In the genomic region with DNA sequence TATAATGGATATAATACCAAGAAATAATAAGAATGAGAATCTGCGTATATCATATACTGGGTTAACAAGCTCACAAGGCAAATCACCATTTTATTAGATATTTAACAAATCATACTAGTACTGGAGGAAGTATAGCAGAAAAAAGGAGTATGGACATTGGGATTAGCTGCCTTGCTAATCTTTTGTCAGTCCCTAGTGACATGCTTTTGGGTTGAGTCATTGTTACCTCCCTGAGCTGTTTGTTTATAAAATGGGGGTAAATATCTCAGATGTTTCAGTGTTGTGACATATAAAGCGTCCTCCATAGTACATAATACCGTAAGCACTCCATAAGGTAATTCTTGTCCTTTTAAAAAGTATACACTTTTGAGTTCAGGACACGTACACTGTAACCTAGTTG, we compare ENCODE assay signal across 25 cellular contexts.
DNase-seq lines count a peak whose midpoint lies in the region; ATAC-seq and TF ChIP-seq lines count a peak whose summit lies in the region.
"Had no signal": no experiment of that assay in that cellular context is flagged by ENCODE, and none has a peak within 500 bp of the region (broad histone marks: within the 10 kb centered on the region; RNA-seq: fewer than 3 reads in every experiment).

No MANE protein-coding gene starts in this region.

- no peak overlapping the region for H3K4me2 ChIP-seq in GM23248 (ENCODE audit: unreplicated experiment)
- H3K4me2 ChIP-seq in mesendoderm (ENCODE audit: low read length) = no peak overlapping the region
- H3K4me2 ChIP-seq: KMS-11 had no signal

- H3K27ac Mint-ChIP-seq in mesothelial cell of epicardium = no peak overlapping the region
- H3K27ac Mint-ChIP-seq in activated CD4-positive, alpha-beta T cell treated with anti-CD3 and anti-CD28 coated beads for 36 hours = no peak overlapping the region
- H3K27ac Mint-ChIP-seq in activated T-cell treated with anti-CD3 and anti-CD28 coated beads, Interleukin-2, amount 50 U/mL, for 24 hours = no peak overlapping the region
- H3K27ac Mint-ChIP-seq: activated CD8-positive, alpha-beta T cell treated with anti-CD3 and anti-CD28 coated beads for 36 hours; activated naive CD8-positive, alpha-beta T cell treated with anti-CD3 and anti-CD28 coated beads, Interleukin-2, amount 10 ng/mL, durations not matched to agents 7 days and 5 days; activated T-helper 1 cell treated with anti-CD3 and anti-CD28 coated beads, Interleukin-12 subunit alpha, Interleukin-12 subunit beta, Interleukin-2, Interleukin-4 antibody, amounts not matched to agents 30 ng/mL and 10 ng/mL and 1 ng/mL, durations not matched to agents 14 hours and 24 hours and 36 hours; naive thymus-derived CD4-positive, alpha-beta T cell; T-cell had no signal

- no peak overlapping the region for H3K23ac ChIP-seq in mesendoderm (ENCODE audit: low read length)

- H3K4me1 ChIP-seq in GM23248 (ENCODE audit: insufficient read depth) (peaks cover 38% of the 10 kb centered on the region), NT2/D1 (ENCODE audit: insufficient read depth, insufficient read length) (no peaks in the 10 kb centered on the region), mesendoderm (ENCODE audit: control insufficient read depth, low read depth, low read length) (no peaks in the 10 kb centered on the region)

- H3K27ac ChIP-seq in GM23248 (no peak overlapping the region), mesendoderm (ENCODE audit: low read depth, low read length) (no peak overlapping the region)
- H3K27ac ChIP-seq: KMS-11, VCaP had no signal

- H3K9me3 Mint-ChIP-seq in mesothelial cell of epicardium = no peaks in the 10 kb centered on the region
- no peaks in the 10 kb centered on the region for H3K9me3 Mint-ChIP-seq in activated CD4-positive, alpha-beta T cell treated with anti-CD3 and anti-CD28 coated beads for 36 hours (ENCODE audit: low read depth)
- no peaks in the 10 kb centered on the region for H3K9me3 Mint-ChIP-seq in activated T-cell treated with anti-CD3 and anti-CD28 coated beads, Interleukin-2, amount 50 U/mL, for 24 hours
- H3K9me3 Mint-ChIP-seq: activated CD8-positive, alpha-beta T cell treated with anti-CD3 and anti-CD28 coated beads for 36 hours; activated naive CD8-positive, alpha-beta T cell treated with anti-CD3 and anti-CD28 coated beads, Interleukin-2, amount 10 ng/mL, durations not matched to agents 7 days and 5 days; activated T-helper 1 cell treated with anti-CD3 and anti-CD28 coated beads, Interleukin-12 subunit alpha, Interleukin-12 subunit beta, Interleukin-2, Interleukin-4 antibody, amounts not matched to agents 30 ng/mL and 10 ng/mL and 1 ng/mL, durations not matched to agents 14 hours and 24 hours and 36 hours; T-cell had no signal

- H3K4ac ChIP-seq in mesendoderm (ENCODE audit: low read depth, low read length) = no peak overlapping the region

- H3F3A ChIP-seq in GM23248 (ENCODE audit: insufficient read depth) = peaks cover 34% of the 10 kb centered on the region

- CTCF ChIA-PET in activated CD4-positive, alpha-beta T cell treated with anti-CD3 and anti-CD28 coated beads for 36 hours (lab: Charles Lee) = interaction anchor here (0.7 kb wide), 1 partner anchor 199 kb away, joined by 4 read pairs; no protein-coding TSS in a partner anchor

- H3K4me3 ChIP-seq in GM23248 (no peak overlapping the region), NT2/D1 (ENCODE audit: insufficient read length, low read depth) (no peak overlapping the region), epithelial cell of esophagus (ENCODE audit: low read length) (no peak overlapping the region), mesendoderm (ENCODE audit: low read length) (no peak overlapping the region)
- H3K4me3 ChIP-seq: GM12878 had no signal

- H4K5ac ChIP-seq in mesendoderm (ENCODE audit: low read length) = no peak overlapping the region

- H3K27me3 ChIP-seq in GM23248 (replicated peaks; ENCODE audit: insufficient read depth) = no peaks in the 10 kb centered on the region
- H3K27me3 ChIP-seq in NT2/D1 (ENCODE audit: insufficient read depth, insufficient read length) = no peaks in the 10 kb centered on the region
- no peaks in the 10 kb centered on the region for H3K27me3 ChIP-seq in mesendoderm (ENCODE audit: insufficient read depth, low read length, poor library complexity)

- intact Hi-C loops in activated CD4-positive, alpha-beta T cell treated with anti-CD3 and anti-CD28 coated beads for 36 hours (cut with DNase I, micrococcal nuclease) = no loop called here

- no peaks in the 10 kb centered on the region for H3K9me3 ChIP-seq in GM23248 (ENCODE audit: low read depth)
- H3K9me3 ChIP-seq in NT2/D1 (ENCODE audit: insufficient read depth, low read length) = no peaks in the 10 kb centered on the region

- no peak overlapping the region for H3K18ac ChIP-seq in mesendoderm (ENCODE audit: low read length)

- POLR2A ChIA-PET in activated CD4-positive, alpha-beta T cell treated with anti-CD3 and anti-CD28 coated beads for 36 hours (lab: Charles Lee) = no interaction called here

- no peaks in the 10 kb centered on the region for H3K79me1 ChIP-seq in mesendoderm (ENCODE audit: low read length)

- no peak overlapping the region for H3K4me3 Mint-ChIP-seq in mesothelial cell of epicardium
- no peak overlapping the region for H3K4me3 Mint-ChIP-seq in activated CD4-positive, alpha-beta T cell treated with anti-CD3 and anti-CD28 coated beads for 36 hours
- no peak overlapping the region for H3K4me3 Mint-ChIP-seq in activated T-cell treated with anti-CD3 and anti-CD28 coated beads, Interleukin-2, amount 50 U/mL, for 24 hours
- H3K4me3 Mint-ChIP-seq: activated CD8-positive, alpha-beta T cell treated with anti-CD3 and anti-CD28 coated beads for 36 hours; activated naive CD8-positive, alpha-beta T cell treated with anti-CD3 and anti-CD28 coated beads, Interleukin-2, amount 10 ng/mL, durations not matched to agents 7 days and 5 days; activated T-helper 1 cell treated with anti-CD3 and anti-CD28 coated beads, Interleukin-12 subunit alpha, Interleukin-12 subunit beta, Interleukin-2, Interleukin-4 antibody, amounts not matched to agents 30 ng/mL and 10 ng/mL and 1 ng/mL, durations not matched to agents 14 hours and 24 hours and 36 hours; naive thymus-derived CD4-positive, alpha-beta T cell; T-cell had no signal

- H4K20me1 ChIP-seq in GM23248 (ENCODE audit: insufficient read depth) = no peaks in the 10 kb centered on the region

- 78 to 83% methylated on average over 4 of the region's 4 CpGs for WGBS in GM23248 (ENCODE audit: low coverage in 1 of 2, low lambda C conversion rate in 2 of 2, missing lambda C conversion rate in 2 of 2), 2 experiments
- WGBS in mesendoderm (ENCODE audit: extremely low coverage, insufficient coverage, low lambda C conversion rate) = no CpG with 5 or more reads among the region's 4 CpGs

- H3K9ac ChIP-seq in GM23248 (no peak overlapping the region), NT2/D1 (ENCODE audit: insufficient read length, low read depth) (no peak overlapping the region), mesendoderm (ENCODE audit: low read length) (no peak overlapping the region)
- H3K9ac ChIP-seq: KMS-11 had no signal

- DNase-seq in GM23248 = peak; percentile 14
- peak; percentile 18 for DNase-seq in NT2/D1 (ENCODE audit: low read depth, low spot score)
- DNase-seq in epithelial cell of esophagus (ENCODE audit: low read depth) = peak; percentile 56
- peak; percentile 86 for DNase-seq in mesendoderm
- no peak for DNase-seq in mesothelial cell of epicardium (ENCODE audit: low spot score in 2 of 2, unreplicated experiment in 2 of 2)
- no peak for DNase-seq in activated CD4-positive, alpha-beta T cell treated with anti-CD3 and anti-CD28 coated beads for 36 hours
- no peak for DNase-seq in GM19238 (ENCODE audit: insufficient read length, low spot score)
- DNase-seq in activated T-cell treated with anti-CD3 and anti-CD28 coated beads, Interleukin-2, amount 50 U/mL, for 24 hours = no peak
- DNase-seq: activated CD8-positive, alpha-beta T cell treated with anti-CD3 and anti-CD28 coated beads for 36 hours; activated naive CD8-positive, alpha-beta T cell treated with anti-CD3 and anti-CD28 coated beads, Interleukin-2, amount 10 ng/mL, durations not matched to agents 7 days and 5 days; caudate nucleus; COR-L47; effector memory CD4-positive, alpha-beta T cell; GOT3; naive thymus-derived CD4-positive, alpha-beta T cell; NCI-H1436; NK-92 treated with Interleukin-12 subunit alpha and Interleukin-12 subunit beta, amount 100 ng/mL, for 24 hours; stimulated activated CD4-positive, alpha-beta T cell treated with anti-CD3 and anti-CD28 coated beads, Interleukin-4, amount 100 ng/mL, for 4 hours; stimulated activated CD8-positive, alpha-beta memory T cell treated with anti-CD3 and anti-CD28 coated beads, Interleukin-4, amount 100 ng/mL, for 48 hours; substantia nigra; T-cell had no signal

- H2AFZ ChIP-seq in GM23248 = no peak overlapping the region

- H3K79me2 ChIP-seq in GM23248 (ENCODE audit: insufficient read depth) (no peaks in the 10 kb centered on the region), mesendoderm (ENCODE audit: control insufficient read depth, insufficient read depth, low read length) (no peaks in the 10 kb centered on the region)

- in situ Hi-C loops in GM23248 (cut with MboI) = no loop called here

- no peak overlapping the region for H2AK5ac ChIP-seq in mesendoderm (ENCODE audit: low read length)

- TF ChIP-seq CTCF in epithelial cell of esophagus (IDR thresholded peaks at IDR 0.05; ENCODE audit: insufficient read depth, low read depth, low read length, missing control alignments) (no peak), mesothelial cell of epicardium (IDR thresholded peaks at IDR 0.05; ENCODE audit: unreplicated experiment) (no peak)

- no peak overlapping the region for H2BK15ac ChIP-seq in mesendoderm (replicated peaks; ENCODE audit: low read depth)

- no peak overlapping the region for H2BK120ac ChIP-seq in mesendoderm (ENCODE audit: low read depth, low read length)

- ATAC-seq in activated CD4-positive, alpha-beta T cell treated with anti-CD3 and anti-CD28 coated beads for 36 hours = no peak
- ATAC-seq: activated CD8-positive, alpha-beta T cell treated with anti-CD3 and anti-CD28 coated beads for 36 hours; GM12878; naive thymus-derived CD4-positive, alpha-beta T cell; T-cell had no signal

- H3K27me3 Mint-ChIP-seq in mesothelial cell of epicardium (ENCODE audit: low read depth) = no peaks in the 10 kb centered on the region
- no peaks in the 10 kb centered on the region for H3K27me3 Mint-ChIP-seq in activated CD4-positive, alpha-beta T cell treated with anti-CD3 and anti-CD28 coated beads for 36 hours
- H3K27me3 Mint-ChIP-seq in activated T-cell treated with anti-CD3 and anti-CD28 coated beads, Interleukin-2, amount 50 U/mL, for 24 hours = no peaks in the 10 kb centered on the region
- H3K27me3 Mint-ChIP-seq: activated CD8-positive, alpha-beta T cell treated with anti-CD3 and anti-CD28 coated beads for 36 hours; activated naive CD8-positive, alpha-beta T cell treated with anti-CD3 and anti-CD28 coated beads, Interleukin-2, amount 10 ng/mL, durations not matched to agents 7 days and 5 days; naive thymus-derived CD4-positive, alpha-beta T cell; T-cell had no signal

- H3K9me2 ChIP-seq in GM23248 (ENCODE audit: insufficient read depth) = no peaks in the 10 kb centered on the region

- no peaks in the 10 kb centered on the region for H3K36me3 Mint-ChIP-seq in mesothelial cell of epicardium
- H3K36me3 Mint-ChIP-seq in activated CD4-positive, alpha-beta T cell treated with anti-CD3 and anti-CD28 coated beads for 36 hours (ENCODE audit: low read depth) = no peaks in the 10 kb centered on the region
- H3K36me3 Mint-ChIP-seq in activated T-cell treated with anti-CD3 and anti-CD28 coated beads, Interleukin-2, amount 50 U/mL, for 24 hours (ENCODE audit: low read depth) = no peaks in the 10 kb centered on the region
- H3K36me3 Mint-ChIP-seq: activated naive CD8-positive, alpha-beta T cell treated with anti-CD3 and anti-CD28 coated beads, Interleukin-2, amount 10 ng/mL, durations not matched to agents 7 days and 5 days; T-cell had no signal

- no peaks in the 10 kb centered on the region for H3K4me1 Mint-ChIP-seq in mesothelial cell of epicardium
- H3K4me1 Mint-ChIP-seq in activated CD4-positive, alpha-beta T cell treated with anti-CD3 and anti-CD28 coated beads for 36 hours = no peaks in the 10 kb centered on the region
- H3K4me1 Mint-ChIP-seq in activated T-cell treated with anti-CD3 and anti-CD28 coated beads, Interleukin-2, amount 50 U/mL, for 24 hours (ENCODE audit: low read depth) = no peaks in the 10 kb centered on the region
- H3K4me1 Mint-ChIP-seq: activated naive CD8-positive, alpha-beta T cell treated with anti-CD3 and anti-CD28 coated beads, Interleukin-2, amount 10 ng/mL, durations not matched to agents 7 days and 5 days; naive thymus-derived CD4-positive, alpha-beta T cell; T-cell had no signal

- H2BK5ac ChIP-seq in mesendoderm (ENCODE audit: low read length) = no peak overlapping the region

- H4K8ac ChIP-seq in mesendoderm (ENCODE audit: low read depth, low read length) = no peak overlapping the region

- H3K56ac ChIP-seq in mesendoderm (ENCODE audit: low read length) = no peak overlapping the region

- H3K36me3 ChIP-seq in GM23248 (ENCODE audit: low read depth) (no peaks in the 10 kb centered on the region), NT2/D1 (ENCODE audit: insufficient read depth, insufficient read length, low read length) (no peaks in the 10 kb centered on the region), mesendoderm (ENCODE audit: control insufficient read depth, insufficient read depth, low read length) (no peaks in the 10 kb centered on the region)

Comparison
In these comparisons a context has a peak if more than half of its experiments do, and no peak if none do; other contexts are left out.
1. DNase-seq: peak in GM23248 (single experiment), NT2/D1 (single experiment), epithelial cell of esophagus (single experiment) and mesendoderm (single experiment); none in mesothelial cell of epicardium (0 of 2), activated CD4-positive, alpha-beta T cell treated with anti-CD3 and anti-CD28 coated beads for 36 hours (single experiment), GM19238 (single experiment) and activated T-cell treated with anti-CD3 and anti-CD28 coated beads, Interleukin-2, amount 50 U/mL, for 24 hours (single experiment).